11 cellular contexts compared by ENCODE assay signal in the genomic region with DNA sequence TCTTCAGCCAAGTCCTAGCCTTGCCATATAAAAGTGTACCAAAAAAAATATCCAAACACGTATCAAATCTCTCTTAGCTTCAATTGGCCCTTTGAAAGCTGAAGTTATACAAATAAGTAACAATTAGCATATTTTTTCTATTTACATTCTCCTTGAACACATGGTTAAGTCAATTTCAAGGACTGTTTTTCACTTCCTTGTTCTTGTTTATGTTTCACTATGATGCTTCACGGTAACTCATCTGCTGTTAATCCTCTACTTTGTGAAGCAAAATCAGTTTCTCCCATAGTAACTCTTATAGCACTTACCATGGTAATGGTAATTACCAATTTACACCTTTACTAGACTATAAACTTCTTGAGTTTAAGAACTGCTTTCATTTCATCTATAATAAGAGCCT. TPM values are rescaled to one million over a fixed set of nuclear protein-coding genes. Genes with fewer than 3 reads are reported as not detected.
A peak's percentile ranks its signal among the peaks of the same experiment; 100 is the strongest.
DNase-seq lines count a peak whose midpoint lies in the region; ATAC-seq, FAIRE-seq and TF ChIP-seq lines count a peak whose summit lies in the region.
"Had no signal": no experiment of that assay in that cellular context is flagged by ENCODE, and none has a peak within 500 bp of the region (broad histone marks: within the 10 kb centered on the region; RNA-seq: fewer than 3 reads in every experiment).

No MANE protein-coding gene starts in this region.

- no peak for TF ChIP-seq CTCF in HepG2 (CRISPR knock-in tag; IDR thresholded peaks at IDR 0.05)

- TF ChIP-seq EP300 in HepG2 (IDR thresholded peaks at IDR 0.05; ENCODE audit: low read depth in 2 of 2, low read length in 2 of 2) (no peak), HepG2 (CRISPR knock-in tag; IDR thresholded peaks at IDR 0.05; ENCODE audit: borderline replicate concordance) (no peak)

- H3K9me3 ChIP-seq in HepG2 (ENCODE audit: low read length), result no peaks in the 10 kb centered on the region
- H3K9me3 ChIP-seq: left ventricle myocardium inferior, thoracic aorta had no signal

- no peak for FAIRE-seq in urothelium cell line (lab: Jason Lieb, UNC)
- no peak for FAIRE-seq in HepG2 (lab: Jason Lieb, UNC)

- no peak overlapping the region for H2AFZ ChIP-seq in HepG2 (ENCODE audit: low read length)

- no TSS peak for BruUV-seq in HepG2 (replicated peaks; lab: Mats Ljungman, UMichigan)

- H3K9ac ChIP-seq in HepG2 (ENCODE audit: insufficient read depth, low read depth, low read length), result no peak overlapping the region

- WGBS in HepG2 (ENCODE audit: low lambda C conversion rate), result 0% methylated on average over 2 of the region's 2 CpGs

- CTCF ChIA-PET in HepG2 (lab: Yijun Ruan, JAX; ENCODE audit: low intra/inter-chr PET ratio, low total read pairs), result no interaction called here

- no peaks in the 10 kb centered on the region for H4K20me1 ChIP-seq in HepG2 (ENCODE audit: insufficient read depth, low read length)

- ATAC-seq in GM19324 (IDR thresholded peaks at IDR 0.05; ENCODE audit: low FRiP score, unreplicated experiment) (peak; percentile 69), HG02759 (IDR thresholded peaks at IDR 0.05; ENCODE audit: unreplicated experiment) (peak; percentile 90), HG03521 (IDR thresholded peaks at IDR 0.05; ENCODE audit: unreplicated experiment) (peak; percentile 76), HepG2 (no peak)

- H3K4me3 ChIP-seq in HepG2 (replicated peaks in 1 of 3; ENCODE audit: insufficient read depth in 1 of 3, low read depth in 2 of 3, low read length in 3 of 3), result no peak overlapping the region
- H3K4me3 ChIP-seq: left ventricle myocardium inferior, thoracic aorta had no signal

- H3K4me1 ChIP-seq in HepG2 (ENCODE audit: insufficient read depth, low read length), result no peaks in the 10 kb centered on the region

- H3K4me2 ChIP-seq in HepG2 (ENCODE audit: low read depth, low read length), result no peak overlapping the region

- no peak for TF ChIP-seq RAD21 in HepG2 (CRISPR knock-in tag; IDR thresholded peaks at IDR 0.05)

- POLR2A ChIA-PET in HepG2 (lab: Yijun Ruan, JAX), result no interaction called here

- H3K27ac ChIP-seq in HepG2 (ENCODE audit: extremely low read length, insufficient read depth, low read length), result no peak overlapping the region
- H3K27ac ChIP-seq: left ventricle myocardium inferior, thoracic aorta had no signal

- no peaks in the 10 kb centered on the region; a peak in 1 of 5 replicates for H3K27me3 ChIP-seq in HepG2 (ENCODE audit: control insufficient read depth in 1 of 2, insufficient read depth in 2 of 2, low read length in 2 of 2)

- no peak for TF ChIP-seq POLR2A in HepG2 (IDR thresholded peaks at IDR 0.05; ENCODE audit: insufficient read depth in 1 of 2, low read depth in 2 of 2, low read length in 2 of 2)

- in situ Hi-C loops in HepG2 (cut with HindIII; ENCODE audit: extremely low pct_ligation_motif_present, low pct_unique_long_range_greater_than_20kb), result no loop called here

- no peaks in the 10 kb centered on the region for H3K36me3 ChIP-seq in HepG2 (replicated peaks in 1 of 2; ENCODE audit: control insufficient read depth in 1 of 2, insufficient read depth in 2 of 2, low read length in 2 of 2)
- H3K36me3 ChIP-seq: left ventricle myocardium inferior, thoracic aorta had no signal

- intact Hi-C loops in HepG2 (cut with micrococcal nuclease; ENCODE audit: unreplicated experiment), result loop anchor here (10.0 kb wide), 1 partner anchor 213 kb away; the partner anchor contains the start of gene FAM98B

- no peaks in the 10 kb centered on the region for H3K79me2 ChIP-seq in HepG2 (ENCODE audit: insufficient read depth, low read length)

- DNase-seq in DMS53 (lab: John Stamatoyannopoulos, UW) (peak; percentile 72), urothelium cell line (ENCODE audit: low spot score) (no peak), HepG2 (ENCODE audit: low spot score) (no peak), C1 segment of cervical spinal cord (lab: John Stamatoyannopoulos, UW) (no peak), D341Med (ENCODE audit: low spot score) (no peak)
- DNase-seq: left ventricle myocardium inferior, NCI-H1417 treated with DMSO at 0.1 percent for 48 hours had no signal

TF ChIP-seq in HepG2, 621 proteins besides CTCF, POLR2A, EP300 and RAD21:
- TF ChIP-seq ZNF629 (CRISPR knock-in tag; conservative IDR thresholded peaks at IDR 0.05) (no peak), RBM39 (IDR thresholded peaks at IDR 0.05; ENCODE audit: low read depth, low read length, poor library complexity, severe bottlenecking) (no peak), PCBP2 (optimal IDR thresholded peaks at IDR 0.05; ENCODE audit: low read depth, low read length, poor library complexity, severe bottlenecking) (no peak), ZNF354B (CRISPR knock-in tag; IDR thresholded peaks at IDR 0.05) (no peak), NFYB (CRISPR knock-in tag; IDR thresholded peaks at IDR 0.05) (no peak)
- TF ChIP-seq, protein P1, sequence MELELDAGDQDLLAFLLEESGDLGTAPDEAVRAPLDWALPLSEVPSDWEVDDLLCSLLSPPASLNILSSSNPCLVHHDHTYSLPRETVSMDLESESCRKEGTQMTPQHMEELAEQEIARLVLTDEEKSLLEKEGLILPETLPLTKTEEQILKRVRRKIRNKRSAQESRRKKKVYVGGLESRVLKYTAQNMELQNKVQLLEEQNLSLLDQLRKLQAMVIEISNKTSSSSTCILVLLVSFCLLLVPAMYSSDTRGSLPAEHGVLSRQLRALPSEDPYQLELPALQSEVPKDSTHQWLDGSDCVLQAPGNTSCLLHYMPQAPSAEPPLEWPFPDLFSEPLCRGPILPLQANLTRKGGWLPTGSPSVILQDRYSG (CRISPR knock-in tag; IDR thresholded peaks at IDR 0.05), result no peak
- TF ChIP-seq, protein P2, sequence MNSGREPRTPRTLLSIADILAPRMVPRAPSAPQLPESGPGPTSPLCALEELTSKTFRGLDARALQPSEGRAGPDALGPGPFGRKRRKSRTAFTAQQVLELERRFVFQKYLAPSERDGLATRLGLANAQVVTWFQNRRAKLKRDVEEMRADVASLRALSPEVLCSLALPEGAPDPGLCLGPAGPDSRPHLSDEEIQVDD (CRISPR knock-in tag; IDR thresholded peaks at IDR 0.05; ENCODE audit: borderline replicate concordance), result no peak
TF ChIP-seq in HepG2: peak in this region for 0.

RNA-seq across cellular contexts. Expression of gene SPRED1, which starts 10.6 kb away (rescaled TPM):
- total RNA-seq in HepG2 (2016; rRNA removed; fragmentation: Illumina TruSeq; extraction: Trizol), result 9.4 and 9.6 TPM in 2 replicates
- 3.8 and 3.9 TPM in 2 replicates for total RNA-seq in HepG2 (2016; cell fraction: cytosol; rRNA removed; fragmentation: Illumina TruSeq; extraction: Trizol; ENCODE audit: low read depth)
- total RNA-seq in HepG2 (2016; cell fraction: insoluble cytoplasmic fraction; rRNA removed; fragmentation: Illumina TruSeq; extraction: Trizol), result 8.8 and 10.3 TPM in 2 replicates
- total RNA-seq in HepG2 (2016; cell fraction: membrane; rRNA removed; fragmentation: Illumina TruSeq; extraction: Trizol), result 6.7 and 8.9 TPM in 2 replicates
- 9.2 and 11.1 TPM in 2 replicates for total RNA-seq in HepG2 (2016; cell fraction: nucleus; rRNA removed; fragmentation: Illumina TruSeq; extraction: Trizol)
- polyA plus RNA-seq in HepG2 (2011; rRNA removed), result 3.4 and 3.8 TPM in 2 replicates
- polyA plus RNA-seq in HepG2 (2011; cell fraction: cytosol; rRNA removed), result 1.4 and 2.6 TPM in 2 replicates
- 3.3 and 3.7 TPM in 2 replicates for polyA plus RNA-seq in HepG2 (2011; cell fraction: nucleus; rRNA removed)
- polyA plus RNA-seq in HepG2 (2012), result 7.2 and 8.0 TPM in 2 replicates
- polyA plus RNA-seq in HepG2 (2016; cell fraction: cytosol; fragmentation: Illumina TruSeq; extraction: Trizol; ENCODE audit: low read depth), result 0.54 and 0.76 TPM in 2 replicates
- polyA plus RNA-seq in HepG2 (2016; cell fraction: insoluble cytoplasmic fraction; fragmentation: Illumina TruSeq; extraction: Trizol; ENCODE audit: low read depth), result 7.2 and 7.7 TPM in 2 replicates
- 2.1 and 2.6 TPM in 2 replicates for polyA plus RNA-seq in HepG2 (2016; cell fraction: membrane; fragmentation: Illumina TruSeq; extraction: Trizol; ENCODE audit: low read depth)
- 5.9 and 6.9 TPM in 2 replicates for polyA plus RNA-seq in HepG2 (2016; cell fraction: nucleus; fragmentation: Illumina TruSeq; extraction: Trizol; ENCODE audit: insufficient read depth, low read depth)
- polyA minus RNA-seq in HepG2 (2011; rRNA and poly(A)+ RNA removed; ENCODE audit: low replicate concordance), result 2.6 and 7.2 TPM in 2 replicates
- 8.4 and 9.2 TPM in 2 replicates for polyA minus RNA-seq in HepG2 (2011; cell fraction: cytosol; rRNA and poly(A)+ RNA removed)
- 33.1 and 35.3 TPM in 2 replicates for polyA minus RNA-seq in HepG2 (2011; cell fraction: nucleus; rRNA and poly(A)+ RNA removed)
